ENCODE assay signal across 9 cellular contexts in genomic region chr5:104179057-104179456, GRCh38.
DNase-seq lines count a peak whose midpoint lies in the region; ATAC-seq and TF ChIP-seq lines count a peak whose summit lies in the region.
"Had no signal": no experiment of that assay in that cellular context is flagged by ENCODE, and none has a peak within 500 bp of the region (broad histone marks: within the 10 kb centered on the region; RNA-seq: fewer than 3 reads in every experiment).

No MANE protein-coding gene starts in this region.

- H3K4me3 ChIP-seq in gastroesophageal sphincter (no peak overlapping the region), spleen (no peak overlapping the region), lower leg skin (ENCODE audit: low read depth, poor library complexity, severe bottlenecking) (no peak overlapping the region)

- no peak overlapping the region for H3K27ac ChIP-seq in gastroesophageal sphincter
- no peak overlapping the region for H3K27ac ChIP-seq in spleen

- TF ChIP-seq CTCF in gastroesophageal sphincter (IDR thresholded peaks at IDR 0.05) (peak; percentile 15 to 49 (median 20)), spleen (IDR thresholded peaks at IDR 0.05 in 8 of 11, conservative IDR thresholded peaks at IDR 0.05 in 3 of 11) (peak in 6 of 11 experiments; percentile 44 to 51 (median 46)), lower leg skin (IDR thresholded peaks at IDR 0.05) (no peak)

- TF ChIP-seq POLR2A in gastroesophageal sphincter (IDR thresholded peaks at IDR 0.05) (no peak), spleen (IDR thresholded peaks at IDR 0.05) (no peak), lower leg skin (IDR thresholded peaks at IDR 0.05) (no peak)

- H3K36me3 ChIP-seq in gastroesophageal sphincter (no peaks in the 10 kb centered on the region), spleen (no peaks in the 10 kb centered on the region)

- peak; percentile 93 for TF ChIP-seq RAD21 in Ishikawa (IDR thresholded peaks at IDR 0.05; ENCODE audit: low read depth)

- ATAC-seq in gastroesophageal sphincter (no peak), HG03095 (IDR thresholded peaks at IDR 0.05; ENCODE audit: unreplicated experiment) (no peak)

- H3K4me1 ChIP-seq in gastroesophageal sphincter (no peaks in the 10 kb centered on the region), spleen (no peaks in the 10 kb centered on the region)

- no peaks in the 10 kb centered on the region for H3K27me3 ChIP-seq in gastroesophageal sphincter
- H3K27me3 ChIP-seq in spleen (replicated peaks in 1 of 7) = no peaks in the 10 kb centered on the region

- 49 to 57% methylated on average over 4 to 7 of the region's 8 CpGs for WGBS in gastroesophageal sphincter (ENCODE audit: low coverage in 1 of 2), 2 donors
- 52 to 74% (median 68%) methylated on average over 8 of the region's 8 CpGs for WGBS in spleen, 5 donors
- WGBS in lower leg skin, 2 donors = 58 to 64% methylated on average over 8 of the region's 8 CpGs

- TF ChIP-seq EP300 in Ishikawa (IDR thresholded peaks at IDR 0.05; ENCODE audit: borderline replicate concordance) (no peak), gastroesophageal sphincter (IDR thresholded peaks at IDR 0.05) (no peak)

- H3K9me3 ChIP-seq in gastroesophageal sphincter (peaks cover 0 to 21% (median 0%) of the 10 kb centered on the region in 3 donors), spleen (peaks cover 0 to 47% (median 30%) of the 10 kb centered on the region in 8 donors)

- DNase-seq in DMS114 treated with DMSO at 0.1 percent for 48 hours (lab: John Stamatoyannopoulos, UW; ENCODE audit: unreplicated experiment) = peak; percentile 21
- DNase-seq in GM19238 (ENCODE audit: insufficient read length, low spot score) = peak; percentile 1
- peak; percentile 69 for DNase-seq in SKM-1 treated with dmso at 0.1 percent for 144 hours (lab: John Stamatoyannopoulos, UW; ENCODE audit: unreplicated experiment)
- DNase-seq in spleen = no peak
- no peak for DNase-seq in lower leg skin (ENCODE audit: low spot score in 2 of 2)
- DNase-seq: naive B cell had no signal

- intact Hi-C loops in spleen (cut with DNase I; ENCODE audit: low total_unique reads) (loop anchor here (5.0 kb wide), 1 partner anchor 592 kb away; no protein-coding TSS in a partner anchor), lower leg skin (cut with DNase I; ENCODE audit: low total_unique reads) (no loop called here)

TF ChIP-seq in Ishikawa, 13 proteins besides CTCF, POLR2A, EP300 and RAD21:
- TF ChIP-seq MAX (IDR thresholded peaks at IDR 0.05) = peak; percentile 77
- TF ChIP-seq YY1 (IDR thresholded peaks at IDR 0.05; ENCODE audit: low read depth) = no peak
- TF ChIP-seq CEBPB (IDR thresholded peaks at IDR 0.05) = no peak
- TF ChIP-seq, protein P1, sequence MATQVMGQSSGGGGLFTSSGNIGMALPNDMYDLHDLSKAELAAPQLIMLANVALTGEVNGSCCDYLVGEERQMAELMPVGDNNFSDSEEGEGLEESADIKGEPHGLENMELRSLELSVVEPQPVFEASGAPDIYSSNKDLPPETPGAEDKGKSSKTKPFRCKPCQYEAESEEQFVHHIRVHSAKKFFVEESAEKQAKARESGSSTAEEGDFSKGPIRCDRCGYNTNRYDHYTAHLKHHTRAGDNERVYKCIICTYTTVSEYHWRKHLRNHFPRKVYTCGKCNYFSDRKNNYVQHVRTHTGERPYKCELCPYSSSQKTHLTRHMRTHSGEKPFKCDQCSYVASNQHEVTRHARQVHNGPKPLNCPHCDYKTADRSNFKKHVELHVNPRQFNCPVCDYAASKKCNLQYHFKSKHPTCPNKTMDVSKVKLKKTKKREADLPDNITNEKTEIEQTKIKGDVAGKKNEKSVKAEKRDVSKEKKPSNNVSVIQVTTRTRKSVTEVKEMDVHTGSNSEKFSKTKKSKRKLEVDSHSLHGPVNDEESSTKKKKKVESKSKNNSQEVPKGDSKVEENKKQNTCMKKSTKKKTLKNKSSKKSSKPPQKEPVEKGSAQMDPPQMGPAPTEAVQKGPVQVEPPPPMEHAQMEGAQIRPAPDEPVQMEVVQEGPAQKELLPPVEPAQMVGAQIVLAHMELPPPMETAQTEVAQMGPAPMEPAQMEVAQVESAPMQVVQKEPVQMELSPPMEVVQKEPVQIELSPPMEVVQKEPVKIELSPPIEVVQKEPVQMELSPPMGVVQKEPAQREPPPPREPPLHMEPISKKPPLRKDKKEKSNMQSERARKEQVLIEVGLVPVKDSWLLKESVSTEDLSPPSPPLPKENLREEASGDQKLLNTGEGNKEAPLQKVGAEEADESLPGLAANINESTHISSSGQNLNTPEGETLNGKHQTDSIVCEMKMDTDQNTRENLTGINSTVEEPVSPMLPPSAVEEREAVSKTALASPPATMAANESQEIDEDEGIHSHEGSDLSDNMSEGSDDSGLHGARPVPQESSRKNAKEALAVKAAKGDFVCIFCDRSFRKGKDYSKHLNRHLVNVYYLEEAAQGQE (IDR thresholded peaks at IDR 0.05; ENCODE audit: low read depth) = no peak

Comparison
In these comparisons a context has a peak if more than half of its experiments do, and no peak if none do; other contexts are left out.
1. DNase-seq: peak in DMS114 treated with DMSO at 0.1 percent for 48 hours (single experiment), GM19238 (single experiment) and SKM-1 treated with dmso at 0.1 percent for 144 hours (single experiment); none in spleen (single experiment) and lower leg skin (0 of 2).
2. CTCF ChIP-seq: peak in gastroesophageal sphincter (4 of 4) and spleen (6 of 11); none in lower leg skin (0 of 3).